Comparison of ENCODE assay signal across 16 cellular contexts in genomic region chr2:164803772-164804466, GRCh38. TPM values are rescaled to one million over a fixed set of nuclear protein-coding genes. Genes with fewer than 3 reads are reported as not detected.
DNase-seq lines count a peak whose midpoint lies in the region; ATAC-seq, FAIRE-seq and TF ChIP-seq lines count a peak whose summit lies in the region.
"Had no signal": no experiment of that assay in that cellular context is flagged by ENCODE, and none has a peak within 500 bp of the region (broad histone marks: within the 10 kb centered on the region; RNA-seq: fewer than 3 reads in every experiment).

No MANE protein-coding gene starts in this region.

- intact Hi-C loops in activated naive CD4-positive, alpha-beta T cell treated with anti-CD3 and anti-CD28 coated beads for 36 hours (cut with micrococcal nuclease), result no loop called here

- H3K9ac ChIP-seq in adipocyte (ENCODE audit: low read length), result peak overlapping the region; percentile 37

- CTCF ChIA-PET in activated naive CD4-positive, alpha-beta T cell treated with anti-CD3 and anti-CD28 coated beads for 36 hours (lab: Charles Lee), result no interaction called here

- no peaks in the 10 kb centered on the region for H3K27me3 ChIP-seq in adipocyte (replicated peaks; ENCODE audit: control insufficient read depth, insufficient read depth, low read length)
- H3K27me3 ChIP-seq: colonic mucosa, transverse colon had no signal

- H3K4me3 ChIP-seq in adipocyte (ENCODE audit: low read length), result no peak overlapping the region
- H3K4me3 ChIP-seq: colonic mucosa, transverse colon had no signal

- H3K9me3 ChIP-seq in adipocyte (ENCODE audit: control insufficient read depth, low read length), result no peaks in the 10 kb centered on the region
- H3K9me3 ChIP-seq: colonic mucosa, transverse colon had no signal

- peak overlapping the region; percentile 54 for H3K27ac Mint-ChIP-seq in progenitor cell of endocrine pancreas
- no peak overlapping the region for H3K27ac Mint-ChIP-seq in activated naive CD4-positive, alpha-beta T cell treated with anti-CD3 and anti-CD28 coated beads for 36 hours
- H3K27ac Mint-ChIP-seq: activated naive CD8-positive, alpha-beta T cell treated with anti-CD3 and anti-CD28 coated beads for 36 hours had no signal

- peaks cover 38% of the 10 kb centered on the region for H3K4me1 ChIP-seq in adipocyte (ENCODE audit: control insufficient read depth, insufficient read depth, low read length)
- H3K4me1 ChIP-seq: colonic mucosa had no signal

- no peak for ATAC-seq in HG02885 (IDR thresholded peaks at IDR 0.05; ENCODE audit: poor library complexity, unreplicated experiment)
- ATAC-seq: activated CD4-positive, CD25-positive, alpha-beta regulatory T cell treated with anti-CD3 and anti-CD28 coated beads, Interleukin-2, amount 50 U/mL, for 24 hours had no signal

- no peak for TF ChIP-seq CTCF in progenitor cell of endocrine pancreas (IDR thresholded peaks at IDR 0.05; ENCODE audit: unreplicated experiment)

- H3K4me1 Mint-ChIP-seq in progenitor cell of endocrine pancreas (ENCODE audit: low read depth), result peaks cover 8% of the 10 kb centered on the region
- no peaks in the 10 kb centered on the region for H3K4me1 Mint-ChIP-seq in activated naive CD4-positive, alpha-beta T cell treated with anti-CD3 and anti-CD28 coated beads for 36 hours (ENCODE audit: low read depth)

- no peaks in the 10 kb centered on the region for H3K36me3 ChIP-seq in adipocyte (ENCODE audit: control insufficient read depth, insufficient read depth, low read length, severe bottlenecking)
- H3K36me3 ChIP-seq: colonic mucosa, transverse colon had no signal

- peaks cover 15% of the 10 kb centered on the region for H3K36me3 Mint-ChIP-seq in progenitor cell of endocrine pancreas (ENCODE audit: insufficient read depth)
- no peaks in the 10 kb centered on the region for H3K36me3 Mint-ChIP-seq in activated naive CD4-positive, alpha-beta T cell treated with anti-CD3 and anti-CD28 coated beads for 36 hours (ENCODE audit: low read depth)
- H3K36me3 Mint-ChIP-seq: activated naive CD8-positive, alpha-beta T cell treated with anti-CD3 and anti-CD28 coated beads for 36 hours had no signal

- no peaks in the 10 kb centered on the region for H3K27me3 Mint-ChIP-seq in progenitor cell of endocrine pancreas
- no peaks in the 10 kb centered on the region for H3K27me3 Mint-ChIP-seq in activated naive CD4-positive, alpha-beta T cell treated with anti-CD3 and anti-CD28 coated beads for 36 hours (ENCODE audit: low read depth)
- H3K27me3 Mint-ChIP-seq: activated naive CD8-positive, alpha-beta T cell treated with anti-CD3 and anti-CD28 coated beads for 36 hours had no signal

- peaks cover 4% of the 10 kb centered on the region for H3K9me3 Mint-ChIP-seq in progenitor cell of endocrine pancreas (ENCODE audit: low read depth)
- no peaks in the 10 kb centered on the region for H3K9me3 Mint-ChIP-seq in activated naive CD4-positive, alpha-beta T cell treated with anti-CD3 and anti-CD28 coated beads for 36 hours
- H3K9me3 Mint-ChIP-seq: activated naive CD8-positive, alpha-beta T cell treated with anti-CD3 and anti-CD28 coated beads for 36 hours had no signal

- peak; percentile 53 for FAIRE-seq in frontal cortex (lab: Jason Lieb, UNC)

- H3K4me3 Mint-ChIP-seq in progenitor cell of endocrine pancreas (ENCODE audit: low read depth), result no peak overlapping the region
- H3K4me3 Mint-ChIP-seq in activated naive CD4-positive, alpha-beta T cell treated with anti-CD3 and anti-CD28 coated beads for 36 hours, result no peak overlapping the region
- H3K4me3 Mint-ChIP-seq: activated naive CD8-positive, alpha-beta T cell treated with anti-CD3 and anti-CD28 coated beads for 36 hours had no signal

- DNase-seq in EH (ENCODE audit: low read depth), result peak; percentile 60
- peak; percentile 49 for DNase-seq in adipocyte (ENCODE audit: low read depth)
- DNase-seq in frontal cortex (ENCODE audit: low spot score in 2 of 2), result no peak
- DNase-seq in progenitor cell of endocrine pancreas (ENCODE audit: low spot score, unreplicated experiment), result no peak
- DNase-seq in activated naive CD4-positive, alpha-beta T cell treated with anti-CD3 and anti-CD28 coated beads for 36 hours, result no peak
- no peak for DNase-seq in DMS153 (lab: John Stamatoyannopoulos, UW)
- DNase-seq in NCI-H345 (lab: John Stamatoyannopoulos, UW), result no peak
- DNase-seq: activated naive CD8-positive, alpha-beta T cell treated with anti-CD3 and anti-CD28 coated beads for 36 hours; activated T-cell treated with anti-CD3 and anti-CD28 coated beads for 4 hours; colonic mucosa; NCI-H1092; posterior cingulate gyrus; SW 1271; transverse colon had no signal

RNA-seq across cellular contexts. Expression of gene COBLL1, which starts 37.7 kb away (rescaled TPM):
- 3.3 TPM for total RNA-seq in frontal cortex
- total RNA-seq in progenitor cell of endocrine pancreas, result 69.7 and 80.9 TPM in 2 replicates
- total RNA-seq in activated naive CD4-positive, alpha-beta T cell treated with anti-CD3 and anti-CD28 coated beads for 36 hours, result not detected

Comparison
In these comparisons a context has a peak if more than half of its experiments do, and no peak if none do; other contexts are left out.
1. DNase-seq: peak in EH (single experiment) and adipocyte (single experiment); none in frontal cortex (0 of 2), progenitor cell of endocrine pancreas (single experiment), activated naive CD4-positive, alpha-beta T cell treated with anti-CD3 and anti-CD28 coated beads for 36 hours (single experiment), DMS153 (single experiment) and NCI-H345 (single experiment).
2. RNA of gene COBLL1, which starts 37.7 kb away (total RNA-seq): 69.7 to 80.9 TPM in progenitor cell of endocrine pancreas; 3.3 TPM in frontal cortex (single experiment) and not detected in activated naive CD4-positive, alpha-beta T cell treated with anti-CD3 and anti-CD28 coated beads for 36 hours; every median in the first group is over 10 times any median in the second.